ENCODE assay signal across 13 cellular contexts in the genomic region with DNA sequence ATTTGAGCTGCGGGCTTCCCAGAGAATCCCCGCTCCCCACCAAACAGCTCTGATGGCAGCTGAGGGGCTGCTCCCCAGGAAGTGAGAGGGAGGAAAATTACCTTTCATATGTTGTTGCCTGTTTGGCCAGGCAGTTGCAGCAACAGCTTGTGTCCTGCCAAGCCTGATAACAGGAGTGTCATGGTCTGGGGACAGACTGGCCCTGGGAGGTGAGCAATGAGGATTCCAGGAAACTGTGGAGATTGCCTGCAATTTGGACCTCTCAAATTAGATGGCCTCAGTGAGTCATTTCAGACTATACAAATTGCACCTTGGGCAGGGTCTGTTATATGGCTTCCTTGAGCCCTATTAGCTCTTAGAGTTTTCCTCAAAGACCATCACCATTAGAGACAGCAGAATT.
"Had no signal": no experiment of that assay in that cellular context is flagged by ENCODE, and none has a peak within 500 bp of the region (broad histone marks: within the 10 kb centered on the region; RNA-seq: fewer than 3 reads in every experiment).

No MANE protein-coding gene starts in this region.

- H3K4me3 ChIP-seq: esophagus squamous epithelium, lower lobe of right lung, thyroid gland, uterus had no signal

- H3K4me1 ChIP-seq: esophagus squamous epithelium, lower lobe of right lung, thyroid gland, uterus had no signal

- DNase-seq: activated CD4-positive, alpha-beta T cell treated with anti-CD3 and anti-CD28 coated beads, Interleukin-2, amount 10 ng/mL, durations not matched to agents 7 days and 5 days; activated CD4-positive, CD25-positive, alpha-beta regulatory T cell; activated CD8-positive, alpha-beta memory T cell treated with anti-CD3 and anti-CD28 coated beads for 24 hours; amniotic stem cell; esophagus squamous epithelium; foreskin fibroblast; lower lobe of right lung; naive B cell; retina; small intestine; thyroid gland; uterus had no signal

- ATAC-seq: activated T-helper 17 cell treated with anti-CD3 and anti-CD28 coated beads, Interleukin-2, amount 50 U/mL, for 72 hours; lower lobe of right lung had no signal

- H3K27me3 ChIP-seq: thyroid gland, uterus had no signal

- H3K9me3 ChIP-seq: thyroid gland, uterus had no signal

- H3K27ac ChIP-seq: esophagus squamous epithelium, lower lobe of right lung, thyroid gland, uterus had no signal

- H3K36me3 ChIP-seq: esophagus squamous epithelium, lower lobe of right lung, thyroid gland, uterus had no signal
